Comparison of ENCODE assay signal across 8 cellular contexts in genomic region chr18:35376742-35377695, GRCh38. TPM values are rescaled to one million over a fixed set of nuclear protein-coding genes. Genes with fewer than 3 reads are reported as not detected.
DNase-seq lines count a peak whose midpoint lies in the region; ATAC-seq and TF ChIP-seq lines count a peak whose summit lies in the region.

Gene ZNF396 (minus strand): TSS chr18:35377337. CDS start chr18:35374292, 3,045 bp downstream.

- H3K27me3 Mint-ChIP-seq in activated T-helper 17 cell treated with anti-CD3 and anti-CD28 coated beads, Interleukin-2, amount 50 U/mL, for 72 hours = peaks cover 3% of the 10 kb centered on the region
- H3K27me3 Mint-ChIP-seq in nephron progenitor cell (ENCODE audit: low read depth, poor library complexity) = peaks cover 35% of the 10 kb centered on the region
- H3K27me3 Mint-ChIP-seq in stimulated activated naive CD8-positive, alpha-beta T cell treated with anti-CD3 and anti-CD28 coated beads, Interleukin-15, Interleukin-2, amounts not matched to agents 100 ng/mL and 50 ng/mL, for 24 hours = no peaks in the 10 kb centered on the region

- H3K4me3 ChIP-seq in HUES6 (ENCODE audit: low read depth, low read length) = peak within 1 kb of the TSS; percentile 93
- peak within 1 kb of the TSS; percentile 78 for H3K4me3 ChIP-seq in fibroblast of villous mesenchyme (ENCODE audit: low read depth, low read length)

- peak within 1 kb of the TSS; percentile 66 for H3K9ac ChIP-seq in HUES6 (ENCODE audit: low read length)

- peaks cover 7% of the 10 kb centered on the region; the same call in 1 of the 2 replicates for H3K27me3 ChIP-seq in HUES6 (ENCODE audit: control insufficient read depth, insufficient read depth, low read length)

- no peaks in the 10 kb centered on the region for H3K9me3 ChIP-seq in HUES6 (ENCODE audit: control insufficient read depth, insufficient read depth, low read depth, low read length)

- peak; percentile 89 for ATAC-seq in GM21381 (IDR thresholded peaks at IDR 0.05; ENCODE audit: unreplicated experiment)
- ATAC-seq in activated T-helper 17 cell treated with anti-CD3 and anti-CD28 coated beads, Interleukin-2, amount 50 U/mL, for 72 hours (replicated peaks) = peak; percentile 86

- DNase-seq in COLO829 (ENCODE audit: low spot score) (peak; percentile 60), RKO (ENCODE audit: low spot score) (peak; percentile 55), fibroblast of villous mesenchyme (ENCODE audit: low read depth) (peak; percentile 55), nephron progenitor cell (peak; percentile 80)

- no peak within 1 kb of the TSS for H3K27ac ChIP-seq in HUES6 (ENCODE audit: low read depth, low read length)

- peak within 1 kb of the TSS; percentile 81 for H3K27ac Mint-ChIP-seq in activated T-helper 17 cell treated with anti-CD3 and anti-CD28 coated beads, Interleukin-2, amount 50 U/mL, for 72 hours
- no peak within 1 kb of the TSS for H3K27ac Mint-ChIP-seq in nephron progenitor cell
- H3K27ac Mint-ChIP-seq in stimulated activated naive CD8-positive, alpha-beta T cell treated with anti-CD3 and anti-CD28 coated beads, Interleukin-15, Interleukin-2, amounts not matched to agents 100 ng/mL and 50 ng/mL, for 24 hours = peak within 1 kb of the TSS; percentile 24

- peak within 1 kb of the TSS; percentile 76 for H3K4me3 Mint-ChIP-seq in activated T-helper 17 cell treated with anti-CD3 and anti-CD28 coated beads, Interleukin-2, amount 50 U/mL, for 72 hours
- H3K4me3 Mint-ChIP-seq in nephron progenitor cell = peak within 1 kb of the TSS; percentile 87
- H3K4me3 Mint-ChIP-seq in stimulated activated naive CD8-positive, alpha-beta T cell treated with anti-CD3 and anti-CD28 coated beads, Interleukin-15, Interleukin-2, amounts not matched to agents 100 ng/mL and 50 ng/mL, for 24 hours = peak within 1 kb of the TSS; percentile 79

- TF ChIP-seq CTCF in fibroblast of villous mesenchyme (IDR thresholded peaks at IDR 0.05; ENCODE audit: insufficient read depth, low read depth, low read length) (no peak), nephron progenitor cell (IDR thresholded peaks at IDR 0.05) (no peak)

- no peaks in the 10 kb centered on the region for H3K36me3 ChIP-seq in HUES6 (ENCODE audit: control insufficient read depth, insufficient read depth, low read length)

- H3K4me1 Mint-ChIP-seq in activated T-helper 17 cell treated with anti-CD3 and anti-CD28 coated beads, Interleukin-2, amount 50 U/mL, for 72 hours = peaks cover 4% of the 10 kb centered on the region
- peaks cover 5% of the 10 kb centered on the region for H3K4me1 Mint-ChIP-seq in nephron progenitor cell
- peaks cover 15% of the 10 kb centered on the region for H3K4me1 Mint-ChIP-seq in stimulated activated naive CD8-positive, alpha-beta T cell treated with anti-CD3 and anti-CD28 coated beads, Interleukin-15, Interleukin-2, amounts not matched to agents 100 ng/mL and 50 ng/mL, for 24 hours (ENCODE audit: low read depth)

- H3K4me1 ChIP-seq in HUES6 (ENCODE audit: control insufficient read depth, insufficient read depth, low read length) = peaks cover 3% of the 10 kb centered on the region; the same call in 1 of the 2 replicates

- H3K36me3 Mint-ChIP-seq in activated T-helper 17 cell treated with anti-CD3 and anti-CD28 coated beads, Interleukin-2, amount 50 U/mL, for 72 hours (ENCODE audit: low read depth) = no peaks in the 10 kb centered on the region
- no peaks in the 10 kb centered on the region for H3K36me3 Mint-ChIP-seq in nephron progenitor cell (ENCODE audit: low read depth)
- H3K36me3 Mint-ChIP-seq in stimulated activated naive CD8-positive, alpha-beta T cell treated with anti-CD3 and anti-CD28 coated beads, Interleukin-15, Interleukin-2, amounts not matched to agents 100 ng/mL and 50 ng/mL, for 24 hours (ENCODE audit: low read depth) = no peaks in the 10 kb centered on the region

- no peaks in the 10 kb centered on the region for H3K9me3 Mint-ChIP-seq in activated T-helper 17 cell treated with anti-CD3 and anti-CD28 coated beads, Interleukin-2, amount 50 U/mL, for 72 hours
- peaks cover 6% of the 10 kb centered on the region for H3K9me3 Mint-ChIP-seq in nephron progenitor cell
- no peaks in the 10 kb centered on the region for H3K9me3 Mint-ChIP-seq in stimulated activated naive CD8-positive, alpha-beta T cell treated with anti-CD3 and anti-CD28 coated beads, Interleukin-15, Interleukin-2, amounts not matched to agents 100 ng/mL and 50 ng/mL, for 24 hours

RNA-seq across cellular contexts. Expression of gene ZNF396, which starts in this region (rescaled TPM):
- under 1 TPM; 0.37 to 0.87 TPM for total RNA-seq in activated T-helper 17 cell treated with anti-CD3 and anti-CD28 coated beads, Interleukin-2, amount 50 U/mL, for 72 hours
- total RNA-seq in fibroblast of villous mesenchyme = 0.64 and 1.3 TPM in 2 replicates

Comparison
In these comparisons a context has a peak if more than half of its experiments do, and no peak if none do; other contexts are left out.
1. Peak in ATAC-seq in activated T-helper 17 cell treated with anti-CD3 and anti-CD28 coated beads, Interleukin-2, amount 50 U/mL, for 72 hours; RNA of the gene not detected or under 1 TPM.